In genomic region chr2:129877795-129878775, GRCh38 we compare ENCODE assay signal across 8 cellular contexts.
A peak's percentile ranks its signal among the peaks of the same experiment; 100 is the strongest.
DNase-seq lines count a peak whose midpoint lies in the region; ATAC-seq lines count a peak whose summit lies in the region.

No MANE protein-coding gene starts in this region.

- H3K4me1 ChIP-seq in ectodermal cell (ENCODE audit: control insufficient read depth, insufficient read depth, low read length), result no peaks in the 10 kb centered on the region

- no peaks in the 10 kb centered on the region for H3K9me3 Mint-ChIP-seq in memory B cell

- peak overlapping the region; percentile 77 for H3K4me3 Mint-ChIP-seq in memory B cell

- peak overlapping the region; percentile 88 for H3K27ac Mint-ChIP-seq in memory B cell

- H3K4me3 ChIP-seq in ectodermal cell (ENCODE audit: insufficient read depth, low read depth, low read length), result peak overlapping the region; percentile 43

- H3K27me3 Mint-ChIP-seq in memory B cell, result no peaks in the 10 kb centered on the region

- no peaks in the 10 kb centered on the region for H3K36me3 ChIP-seq in ectodermal cell (ENCODE audit: control insufficient read depth, insufficient read depth, low read length)

- H3K36me3 Mint-ChIP-seq in memory B cell, result no peaks in the 10 kb centered on the region

- no peaks in the 10 kb centered on the region for H3K27me3 ChIP-seq in ectodermal cell (ENCODE audit: control insufficient read depth, insufficient read depth, low read length, poor library complexity, severe bottlenecking)

- peaks cover 7% of the 10 kb centered on the region for H3K4me1 Mint-ChIP-seq in memory B cell

- H3K9me3 ChIP-seq in ectodermal cell (ENCODE audit: control insufficient read depth, low read length), result no peaks in the 10 kb centered on the region

- peak; percentile 34 for DNase-seq in activated CD4-positive, CD25-positive, alpha-beta regulatory T cell treated with anti-CD3 and anti-CD28 coated beads, Interleukin-2, amount 50 U/mL, for 72 hours
- DNase-seq in activated CD4-positive, CD25-positive, alpha-beta regulatory T cell (lab: John Stamatoyannopoulos, UW), result no peak
- peak; percentile 37 for DNase-seq in RPMI7951 (ENCODE audit: low read depth)
- DNase-seq in memory B cell (ENCODE audit: low spot score in 2 of 2), result peak; percentile 16 to 24
- DNase-seq in NCI-H1436 (lab: John Stamatoyannopoulos, UW), result no peak

- WGBS in ectodermal cell, 2 experiments, result 56 to 60% methylated on average over 49 to 50 of the region's 50 CpGs

- ATAC-seq in HG02798 (IDR thresholded peaks at IDR 0.05; ENCODE audit: poor library complexity, unreplicated experiment) (peak; percentile 24), memory B cell (ENCODE audit: low read depth) (peak; percentile 59)

- H3K27ac ChIP-seq in ectodermal cell (ENCODE audit: insufficient read depth, low read depth, low read length, poor library complexity, severe bottlenecking), result no peak overlapping the region
- H3K27ac ChIP-seq in temporal lobe (ENCODE audit: low read depth, low read length), result peak overlapping the region; percentile 83

Comparison
In these comparisons a context has a peak if more than half of its experiments do, and no peak if none do; other contexts are left out.
1. DNase-seq: peak in activated CD4-positive, CD25-positive, alpha-beta regulatory T cell treated with anti-CD3 and anti-CD28 coated beads, Interleukin-2, amount 50 U/mL, for 72 hours (single experiment), RPMI7951 (single experiment) and memory B cell (2 of 2); none in activated CD4-positive, CD25-positive, alpha-beta regulatory T cell (0 of 4) and NCI-H1436 (single experiment).